ENCODE assay signal across 8 cellular contexts in genomic region chr16:68704232-68704867, GRCh38.
DNase-seq lines count a peak whose midpoint lies in the region; ATAC-seq lines count a peak whose summit lies in the region.

No MANE protein-coding gene starts in this region.

- DNase-seq in SIG-M5 treated with dmso at 0.1 percent for 504 hours (lab: John Stamatoyannopoulos, UW; ENCODE audit: unreplicated experiment) (peak; percentile 70), SIG-M5 (lab: John Stamatoyannopoulos, UW) (no peak), NCI-H2029 (lab: John Stamatoyannopoulos, UW) (peak; percentile 35), T-helper 9 cell (peak; percentile 31), astrocyte of the hippocampus (ENCODE audit: low read depth, low spot score) (peak; percentile 89), iPS-NIHi11 (ENCODE audit: low spot score) (peak; percentile 89)
- DNase-seq in stimulated activated CD4-positive, alpha-beta T cell treated with anti-CD3 and anti-CD28 coated beads, Interleukin-12 subunit alpha, Interleukin-12 subunit beta, amount 100 ng/mL, for 48 hours (ENCODE audit: low read depth in 2 of 3, low spot score in 1 of 3), result peak; percentile 43 to 63 (median 59)

- ATAC-seq in HG03039 (IDR thresholded peaks at IDR 0.05; ENCODE audit: unreplicated experiment), result no peak
